13 cellular contexts compared by ENCODE assay signal in genomic region chr16:66846266-66846665, GRCh38. TPM values are rescaled to one million over a fixed set of nuclear protein-coding genes. Genes with fewer than 3 reads are reported as not detected.
DNase-seq lines count a peak whose midpoint lies in the region; ATAC-seq and TF ChIP-seq lines count a peak whose summit lies in the region.
"Had no signal": no experiment of that assay in that cellular context is flagged by ENCODE, and none has a peak within 500 bp of the region (broad histone marks: within the 10 kb centered on the region; RNA-seq: fewer than 3 reads in every experiment).

No MANE protein-coding gene starts in this region.

- H3K4me1 ChIP-seq in GM23338 (ENCODE audit: insufficient read depth) = no peaks in the 10 kb centered on the region; the same call in 1 of the 2 replicates

- no peak for TF ChIP-seq CTCF in GM23338 (conservative IDR thresholded peaks at IDR 0.05; ENCODE audit: low read depth in 2 of 2)
- TF ChIP-seq CTCF in dorsolateral prefrontal cortex (IDR thresholded peaks at IDR 0.05 in 54 of 56, conservative IDR thresholded peaks at IDR 0.05 in 2 of 56; ENCODE audit: low read depth in 1 of 56, partially characterized antibody in 56 of 56) = no peak

- H3K9me3 Mint-ChIP-seq in activated CD4-positive, alpha-beta T cell treated with anti-CD3 and anti-CD28 coated beads, Interleukin-2, amount 10 ng/mL, durations not matched to agents 24 days and 14 days = no peaks in the 10 kb centered on the region
- no peaks in the 10 kb centered on the region; the same call in 2 of the 3 replicates for H3K9me3 Mint-ChIP-seq in GM23338

- H3F3A ChIP-seq in GM23338 (replicated peaks; ENCODE audit: low read depth) = 0 out of 2 replicates have a peak, but pooled peaks cover 6% of the 10 kb centered on the region

- peak overlapping the region; percentile 2 for H3K4me3 Mint-ChIP-seq in activated CD4-positive, alpha-beta T cell treated with anti-CD3 and anti-CD28 coated beads, Interleukin-2, amount 10 ng/mL, durations not matched to agents 24 days and 14 days
- 0 out of 3 replicates have a peak overlapping the region, but pooled peaks have one; percentile 4 for H3K4me3 Mint-ChIP-seq in GM23338

- H3K4me3 ChIP-seq in GM23338 = no peak overlapping the region
- peak overlapping the region in 36 of 59 donors; percentile 13 to 76 (median 66) for H3K4me3 ChIP-seq in dorsolateral prefrontal cortex

- ATAC-seq in GM23338 = no peak
- ATAC-seq in HG03039 (IDR thresholded peaks at IDR 0.05; ENCODE audit: unreplicated experiment) = no peak
- no peak for ATAC-seq in HG03439 (IDR thresholded peaks at IDR 0.05; ENCODE audit: unreplicated experiment)

- H3K36me3 ChIP-seq in GM23338 (ENCODE audit: insufficient read depth) = no peaks in the 10 kb centered on the region

- intact Hi-C loops in activated CD4-positive, alpha-beta T cell treated with anti-CD3 and anti-CD28 coated beads, Interleukin-2, amount 10 ng/mL, durations not matched to agents 24 days and 14 days (cut with micrococcal nuclease) = no loop called here
- intact Hi-C loops in dorsolateral prefrontal cortex (cut with DNase I) = loop anchor here in 1 of 2 donors (10.0 kb wide), 1 partner anchor 59 kb away; no protein-coding TSS in a partner anchor

- H3K79me2 ChIP-seq in GM23338 (replicated peaks; ENCODE audit: insufficient read depth) = no peaks in the 10 kb centered on the region

- no peaks in the 10 kb centered on the region for H4K20me1 ChIP-seq in GM23338 (replicated peaks; ENCODE audit: insufficient read depth)

- DNase-seq in activated CD4-positive, alpha-beta T cell treated with anti-CD3 and anti-CD28 coated beads, Interleukin-2, amount 10 ng/mL, durations not matched to agents 24 days and 14 days = no peak
- no peak for DNase-seq in activated CD4-positive, alpha-beta T cell treated with anti-CD3 and anti-CD28 coated beads for 1 hour
- no peak for DNase-seq in GM23338 (ENCODE audit: low spot score)
- DNase-seq in dorsolateral prefrontal cortex = no peak
- no peak for DNase-seq in epidermal melanocyte (ENCODE audit: insufficient read length, low spot score)
- DNase-seq: Kasumi-1, NCI-H2029 treated with DMSO at 0.1 percent for 48 hours, NCI-H510A, SHP77 treated with DMSO at 0.1 percent for 48 hours had no signal

- H3K9me2 ChIP-seq in GM23338 (ENCODE audit: insufficient read depth) = no peaks in the 10 kb centered on the region; the same call in 1 of the 2 replicates

- H3K4me1 Mint-ChIP-seq in activated CD4-positive, alpha-beta T cell treated with anti-CD3 and anti-CD28 coated beads, Interleukin-2, amount 10 ng/mL, durations not matched to agents 24 days and 14 days = peaks cover 19% of the 10 kb centered on the region
- H3K4me1 Mint-ChIP-seq in GM23338 = peaks cover 16% of the 10 kb centered on the region

- H3K27ac ChIP-seq in GM23338 (ENCODE audit: low read depth) = no peak overlapping the region
- peak overlapping the region in 34 of 59 donors; percentile 2 to 84 (median 36) for H3K27ac ChIP-seq in dorsolateral prefrontal cortex
- peak overlapping the region; percentile 46 for H3K27ac ChIP-seq in temporal lobe (ENCODE audit: low read depth, low read length)

- H3K27me3 Mint-ChIP-seq in activated CD4-positive, alpha-beta T cell treated with anti-CD3 and anti-CD28 coated beads, Interleukin-2, amount 10 ng/mL, durations not matched to agents 24 days and 14 days = peaks cover 38% of the 10 kb centered on the region
- H3K27me3 Mint-ChIP-seq in GM23338 (ENCODE audit: insufficient read depth, low read depth, poor library complexity) = peaks cover 40% of the 10 kb centered on the region

- H3K27ac Mint-ChIP-seq in activated CD4-positive, alpha-beta T cell treated with anti-CD3 and anti-CD28 coated beads, Interleukin-2, amount 10 ng/mL, durations not matched to agents 24 days and 14 days = no peak overlapping the region
- no peak overlapping the region for H3K27ac Mint-ChIP-seq in GM23338

- no peaks in the 10 kb centered on the region for H3K36me3 Mint-ChIP-seq in activated CD4-positive, alpha-beta T cell treated with anti-CD3 and anti-CD28 coated beads, Interleukin-2, amount 10 ng/mL, durations not matched to agents 24 days and 14 days (ENCODE audit: low read depth)
- H3K36me3 Mint-ChIP-seq in GM23338 (ENCODE audit: low read depth) = no peaks in the 10 kb centered on the region

- no peak overlapping the region for H2AFZ ChIP-seq in GM23338

- H3K4me2 ChIP-seq in GM23338 = no peak overlapping the region

- H3K27me3 ChIP-seq in GM23338 (ENCODE audit: insufficient read depth) (peaks cover 51% of the 10 kb centered on the region), dorsolateral prefrontal cortex (peaks cover 0 to 19% (median 0%) of the 10 kb centered on the region in 45 donors)

RNA-seq across cellular contexts. Expression of gene CA7, which starts 2.1 kb away (rescaled TPM):
- total RNA-seq in activated CD4-positive, alpha-beta T cell treated with anti-CD3 and anti-CD28 coated beads, Interleukin-2, amount 10 ng/mL, durations not matched to agents 24 days and 14 days = 0.28 and 0.56 TPM in 2 replicates
- total RNA-seq in GM23338 (2014; rRNA removed; shearing (Covaris generic)) = 2.5 and 2.8 TPM in 2 replicates
- polyA plus RNA-seq in GM23338 (2016; fragmentation: Nextera tagmentation; extraction: Ambion mirVana) = 2.1 and 2.6 TPM in 2 replicates
- 10 to 100 TPM in 50 of 120 experiments, 1 to 10 TPM in 70; 2.2 to 16.0 (median 9.4) TPM for total RNA-seq in dorsolateral prefrontal cortex
- total RNA-seq in temporal lobe = not detected
- total RNA-seq: G401 had no signal

RNA-seq across cellular contexts. Expression of gene NAE1, which starts 15.5 kb away (rescaled TPM):
- 118 and 125 TPM in 2 replicates for total RNA-seq in activated CD4-positive, alpha-beta T cell treated with anti-CD3 and anti-CD28 coated beads, Interleukin-2, amount 10 ng/mL, durations not matched to agents 24 days and 14 days
- 139 and 160 TPM in 2 replicates for total RNA-seq in GM23338 (2014; rRNA removed; shearing (Covaris generic))
- 204 and 209 TPM in 2 replicates for polyA plus RNA-seq in GM23338 (2016; fragmentation: Nextera tagmentation; extraction: Ambion mirVana)
- total RNA-seq in dorsolateral prefrontal cortex = 100 to 1,000 TPM in 1 of 120 experiments, 10 to 100 TPM in 119; 42.3 to 101 (median 76.7) TPM
- total RNA-seq in temporal lobe = 80.4 TPM

RNA-seq across cellular contexts. Expression of gene PDP2, which starts 34.0 kb away (rescaled TPM):
- total RNA-seq in activated CD4-positive, alpha-beta T cell treated with anti-CD3 and anti-CD28 coated beads, Interleukin-2, amount 10 ng/mL, durations not matched to agents 24 days and 14 days = 48.0 and 51.8 TPM in 2 replicates
- total RNA-seq in GM23338 (2014; rRNA removed; shearing (Covaris generic)) = 23.2 and 37.9 TPM in 2 replicates
- 8.2 and 9.0 TPM in 2 replicates for polyA plus RNA-seq in GM23338 (2016; fragmentation: Nextera tagmentation; extraction: Ambion mirVana)
- total RNA-seq in dorsolateral prefrontal cortex (10 to 100 TPM; 18.3 to 46.8 (median 28.7) TPM), temporal lobe (12.3 TPM)

RNA-seq across cellular contexts. Expression of gene TERB1, which starts 44.9 kb away (rescaled TPM):
- total RNA-seq in activated CD4-positive, alpha-beta T cell treated with anti-CD3 and anti-CD28 coated beads, Interleukin-2, amount 10 ng/mL, durations not matched to agents 24 days and 14 days = 0.37 TPM in 1 of 2 replicates, not detected in the other
- total RNA-seq in GM23338 (2014; rRNA removed; shearing (Covaris generic)) = not detected in 2 replicates
- not detected in 2 replicates for polyA plus RNA-seq in GM23338 (2016; fragmentation: Nextera tagmentation; extraction: Ambion mirVana)
- total RNA-seq in dorsolateral prefrontal cortex (1 to 10 TPM in 10 of 120 experiments, under 1 TPM in 57, not detected in 53; 0.19 to 1.8 (median 0.53) TPM), temporal lobe (0.25 TPM)
- total RNA-seq: G401 had no signal
